10 cellular contexts compared by ENCODE assay signal in genomic region chr17:48636177-48637018, GRCh38. TPM values are rescaled to one million over a fixed set of nuclear protein-coding genes. Genes with fewer than 3 reads are reported as not detected.
A peak's percentile ranks its signal among the peaks of the same experiment; 100 is the strongest.
DNase-seq lines count a peak whose midpoint lies in the region; ATAC-seq lines count a peak whose summit lies in the region.
"Had no signal": no experiment of that assay in that cellular context is flagged by ENCODE, and none has a peak within 500 bp of the region (broad histone marks: within the 10 kb centered on the region; RNA-seq: fewer than 3 reads in every experiment).

No MANE protein-coding gene starts in this region.

- H3K36me3 ChIP-seq in HUES64 (ENCODE audit: insufficient read depth, low read length) (no peaks in the 10 kb centered on the region), iPS DF 6.9 (ENCODE audit: control insufficient read depth, insufficient read depth, low read length) (no peaks in the 10 kb centered on the region)

- H3K9me3 ChIP-seq in HUES64 (ENCODE audit: insufficient read depth, low read depth, low read length) (no peaks in the 10 kb centered on the region), iPS DF 6.9 (ENCODE audit: control insufficient read depth, insufficient read depth, low read length) (no peaks in the 10 kb centered on the region)

- DNase-seq in EL (peak; percentile 77), SHP77 (lab: John Stamatoyannopoulos, UW) (peak; percentile 73 to 76), iPS DF 6.9 (ENCODE audit: low read depth, low spot score) (peak; percentile 93), mesenteric fat pad (ENCODE audit: low spot score) (no peak)
- peak; percentile 86 for DNase-seq in activated naive CD8-positive, alpha-beta T cell treated with anti-CD3 and anti-CD28 coated beads for 36 hours
- DNase-seq in stimulated activated CD4-positive, alpha-beta T cell treated with anti-CD3 and anti-CD28 coated beads, Interleukin-4, amount 100 ng/mL, for 1 hour = peak; percentile 74

- no peak overlapping the region for H3K4me3 Mint-ChIP-seq in activated naive CD8-positive, alpha-beta T cell treated with anti-CD3 and anti-CD28 coated beads for 36 hours

- peaks cover 100% of the 10 kb centered on the region for H3K27me3 ChIP-seq in HUES64 (ENCODE audit: insufficient read depth, low read length)
- peaks cover 96% of the 10 kb centered on the region for H3K27me3 ChIP-seq in iPS DF 6.9 (ENCODE audit: control insufficient read depth, insufficient read depth, low read length)

- no peaks in the 10 kb centered on the region for H3K9me3 Mint-ChIP-seq in activated naive CD8-positive, alpha-beta T cell treated with anti-CD3 and anti-CD28 coated beads for 36 hours

- H3K27me3 Mint-ChIP-seq in activated naive CD8-positive, alpha-beta T cell treated with anti-CD3 and anti-CD28 coated beads for 36 hours = peaks cover 95% of the 10 kb centered on the region

- WGBS in HUES64 = 2% methylated on average over 38 of the region's 39 CpGs
- no CpG with 5 or more reads among the region's 39 CpGs for WGBS in iPS DF 6.9 (ENCODE audit: insufficient coverage, insufficient read length)

- H3K4me1 Mint-ChIP-seq in activated naive CD8-positive, alpha-beta T cell treated with anti-CD3 and anti-CD28 coated beads for 36 hours = peaks cover 15% of the 10 kb centered on the region

- H3K4me3 ChIP-seq in HUES64 (ENCODE audit: low read length) = peak overlapping the region; percentile 15; the same call in 1 of the 2 replicates
- no peak overlapping the region for H3K4me3 ChIP-seq in iPS DF 6.9 (ENCODE audit: low read length)

- no peaks in the 10 kb centered on the region for H3K36me3 Mint-ChIP-seq in activated naive CD8-positive, alpha-beta T cell treated with anti-CD3 and anti-CD28 coated beads for 36 hours

- no peak overlapping the region for H3K27ac Mint-ChIP-seq in activated naive CD8-positive, alpha-beta T cell treated with anti-CD3 and anti-CD28 coated beads for 36 hours

- no peak overlapping the region for H3K27ac ChIP-seq in HUES64 (ENCODE audit: low read depth, low read length)
- H3K27ac ChIP-seq in iPS DF 6.9 (ENCODE audit: low read length) = no peak overlapping the region

- H3K9ac ChIP-seq in HUES64 (ENCODE audit: low read depth, low read length) = no peak overlapping the region

- no peak for ATAC-seq in HG02759 (IDR thresholded peaks at IDR 0.05; ENCODE audit: unreplicated experiment)

- H3K4me1 ChIP-seq in HUES64 (ENCODE audit: insufficient read depth, low read length) = 0 out of 2 replicates have a peak, but pooled peaks cover 3% of the 10 kb centered on the region
- peaks cover 2% of the 10 kb centered on the region; the same call in 1 of the 2 replicates for H3K4me1 ChIP-seq in iPS DF 6.9 (ENCODE audit: control insufficient read depth, insufficient read depth, low read length)

RNA-seq across cellular contexts. Expression of gene HOXB9, which starts 10.2 kb away (rescaled TPM):
- polyA plus RNA-seq in HUES64 (2013, experiment 1 of 2) = 6.2 TPM
- 11.3 TPM for polyA plus RNA-seq in HUES64 (2013, experiment 2 of 2)
- 1 to 10 TPM; 3.4 to 4.0 TPM for total RNA-seq in activated naive CD8-positive, alpha-beta T cell treated with anti-CD3 and anti-CD28 coated beads for 36 hours
- total RNA-seq in mesenteric fat pad = 0.58 TPM
- total RNA-seq: temporal lobe had no signal

RNA-seq across cellular contexts. Expression of gene HOXB8, which starts 21.3 kb away (rescaled TPM):
- 2.6 TPM for polyA plus RNA-seq in HUES64 (2013, experiment 1 of 2)
- 4.0 TPM for polyA plus RNA-seq in HUES64 (2013, experiment 2 of 2)
- not detected for total RNA-seq in activated naive CD8-positive, alpha-beta T cell treated with anti-CD3 and anti-CD28 coated beads for 36 hours
- total RNA-seq in mesenteric fat pad = 2.3 TPM
- total RNA-seq: T-helper 2 cell treated with Interferon-gamma antibody and Interleukin-4, amounts not matched to agents 100 ng/mL and 5 ng/mL, for 36 hours had no signal

RNA-seq across cellular contexts. Expression of gene HOXB7, which starts 25.6 kb away (rescaled TPM):
- polyA plus RNA-seq in HUES64 (2013, experiment 1 of 2) = 0.20 TPM
- polyA plus RNA-seq in HUES64 (2013, experiment 2 of 2) = 1.1 TPM
- 1 to 10 TPM in 1 of 2 experiments, under 1 TPM in 1; 0.62 to 1.4 TPM for total RNA-seq in activated naive CD8-positive, alpha-beta T cell treated with anti-CD3 and anti-CD28 coated beads for 36 hours
- total RNA-seq in mesenteric fat pad = 12.8 TPM
- total RNA-seq: temporal lobe had no signal

RNA-seq across cellular contexts. Expression of gene HOXB6, which starts 31.6 kb away (rescaled TPM):
- polyA plus RNA-seq in HUES64 (2013, experiment 1 of 2) = 1.0 TPM
- polyA plus RNA-seq in HUES64 (2013, experiment 2 of 2) = 1.8 TPM
- total RNA-seq in activated naive CD8-positive, alpha-beta T cell treated with anti-CD3 and anti-CD28 coated beads for 36 hours = not detected
- total RNA-seq in mesenteric fat pad = 8.9 TPM
- total RNA-seq: T-helper 2 cell treated with Interferon-gamma antibody and Interleukin-4, amounts not matched to agents 100 ng/mL and 5 ng/mL, for 36 hours; temporal lobe had no signal

RNA-seq across cellular contexts. Expression of gene HOXB5, which starts 42.8 kb away (rescaled TPM):
- 0.40 TPM for polyA plus RNA-seq in HUES64 (2013, experiment 1 of 2)
- polyA plus RNA-seq in HUES64 (2013, experiment 2 of 2) = 0.63 TPM
- total RNA-seq in activated naive CD8-positive, alpha-beta T cell treated with anti-CD3 and anti-CD28 coated beads for 36 hours = not detected
- total RNA-seq in mesenteric fat pad = 2.0 TPM
- total RNA-seq: temporal lobe had no signal
